Comparison of ENCODE assay signal across 1 cellular context in the genomic region with DNA sequence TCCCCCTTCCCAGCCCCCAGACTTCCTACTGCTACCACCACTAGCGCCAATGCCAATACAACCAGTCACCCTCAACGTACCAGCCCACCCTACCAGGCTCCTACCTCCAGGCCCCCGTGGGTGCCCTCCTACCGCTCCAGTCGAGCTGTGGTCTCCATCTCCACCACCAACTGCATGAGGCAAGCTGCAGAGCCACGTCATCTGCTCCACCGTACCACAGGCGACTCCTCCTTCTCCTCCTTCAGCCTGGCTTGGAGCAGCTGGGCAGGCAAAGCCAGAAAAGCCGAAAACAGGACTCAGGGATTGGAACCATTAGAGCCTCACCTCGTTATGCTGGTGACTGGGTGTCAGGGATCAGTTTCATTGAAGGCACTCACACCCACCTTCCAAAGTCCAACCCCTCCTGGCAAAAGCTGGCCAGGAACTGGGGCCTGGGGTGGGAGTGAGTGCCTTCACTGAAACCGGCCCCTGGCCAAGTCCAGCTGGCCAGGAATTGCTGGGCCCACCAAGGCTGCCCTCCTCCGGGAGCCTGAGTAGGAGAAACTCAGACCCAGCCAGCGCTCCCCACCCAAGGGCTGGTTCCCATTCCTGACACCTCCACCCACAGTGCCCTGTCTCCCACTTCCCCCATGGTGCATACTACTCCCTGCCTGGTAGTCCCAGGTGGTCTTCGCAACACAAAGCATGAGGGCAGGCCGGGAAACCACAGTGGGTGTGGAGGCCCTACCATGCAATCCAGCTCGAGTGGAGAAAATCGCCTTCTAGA.
TF ChIP-seq lines count a peak whose summit lies in the region.

No MANE protein-coding gene starts in this region.

TF ChIP-seq in HepG2, 621 proteins besides CTCF, POLR2A, EP300 and RAD21 (continued from another document):
- TF ChIP-seq, protein P1, sequence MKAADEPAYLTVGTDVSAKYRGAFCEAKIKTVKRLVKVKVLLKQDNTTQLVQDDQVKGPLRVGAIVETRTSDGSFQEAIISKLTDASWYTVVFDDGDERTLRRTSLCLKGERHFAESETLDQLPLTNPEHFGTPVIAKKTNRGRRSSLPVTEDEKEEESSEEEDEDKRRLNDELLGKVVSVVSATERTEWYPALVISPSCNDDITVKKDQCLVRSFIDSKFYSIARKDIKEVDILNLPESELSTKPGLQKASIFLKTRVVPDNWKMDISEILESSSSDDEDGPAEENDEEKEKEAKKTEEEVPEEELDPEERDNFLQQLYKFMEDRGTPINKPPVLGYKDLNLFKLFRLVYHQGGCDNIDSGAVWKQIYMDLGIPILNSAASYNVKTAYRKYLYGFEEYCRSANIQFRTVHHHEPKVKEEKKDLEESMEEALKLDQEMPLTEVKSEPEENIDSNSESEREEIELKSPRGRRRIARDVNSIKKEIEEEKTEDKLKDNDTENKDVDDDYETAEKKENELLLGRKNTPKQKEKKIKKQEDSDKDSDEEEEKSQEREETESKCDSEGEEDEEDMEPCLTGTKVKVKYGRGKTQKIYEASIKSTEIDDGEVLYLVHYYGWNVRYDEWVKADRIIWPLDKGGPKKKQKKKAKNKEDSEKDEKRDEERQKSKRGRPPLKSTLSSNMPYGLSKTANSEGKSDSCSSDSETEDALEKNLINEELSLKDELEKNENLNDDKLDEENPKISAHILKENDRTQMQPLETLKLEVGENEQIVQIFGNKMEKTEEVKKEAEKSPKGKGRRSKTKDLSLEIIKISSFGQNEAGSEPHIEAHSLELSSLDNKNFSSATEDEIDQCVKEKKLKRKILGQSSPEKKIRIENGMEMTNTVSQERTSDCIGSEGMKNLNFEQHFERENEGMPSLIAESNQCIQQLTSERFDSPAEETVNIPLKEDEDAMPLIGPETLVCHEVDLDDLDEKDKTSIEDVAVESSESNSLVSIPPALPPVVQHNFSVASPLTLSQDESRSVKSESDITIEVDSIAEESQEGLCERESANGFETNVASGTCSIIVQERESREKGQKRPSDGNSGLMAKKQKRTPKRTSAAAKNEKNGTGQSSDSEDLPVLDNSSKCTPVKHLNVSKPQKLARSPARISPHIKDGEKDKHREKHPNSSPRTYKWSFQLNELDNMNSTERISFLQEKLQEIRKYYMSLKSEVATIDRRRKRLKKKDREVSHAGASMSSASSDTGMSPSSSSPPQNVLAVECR (CRISPR knock-in tag; IDR thresholded peaks at IDR 0.05; ENCODE audit: borderline replicate concordance) = peak; percentile 52; the same call in 1 of the 2 replicates
- TF ChIP-seq PHF8 (CRISPR knock-in tag; IDR thresholded peaks at IDR 0.05) (0 out of 2 replicates have a peak, but pooled peaks have one; percentile 11), ZFX (CRISPR knock-in tag; IDR thresholded peaks at IDR 0.05; ENCODE audit: low read depth) (peak; percentile 52; the same call in 1 of the 2 replicates)
